In the genomic region with DNA sequence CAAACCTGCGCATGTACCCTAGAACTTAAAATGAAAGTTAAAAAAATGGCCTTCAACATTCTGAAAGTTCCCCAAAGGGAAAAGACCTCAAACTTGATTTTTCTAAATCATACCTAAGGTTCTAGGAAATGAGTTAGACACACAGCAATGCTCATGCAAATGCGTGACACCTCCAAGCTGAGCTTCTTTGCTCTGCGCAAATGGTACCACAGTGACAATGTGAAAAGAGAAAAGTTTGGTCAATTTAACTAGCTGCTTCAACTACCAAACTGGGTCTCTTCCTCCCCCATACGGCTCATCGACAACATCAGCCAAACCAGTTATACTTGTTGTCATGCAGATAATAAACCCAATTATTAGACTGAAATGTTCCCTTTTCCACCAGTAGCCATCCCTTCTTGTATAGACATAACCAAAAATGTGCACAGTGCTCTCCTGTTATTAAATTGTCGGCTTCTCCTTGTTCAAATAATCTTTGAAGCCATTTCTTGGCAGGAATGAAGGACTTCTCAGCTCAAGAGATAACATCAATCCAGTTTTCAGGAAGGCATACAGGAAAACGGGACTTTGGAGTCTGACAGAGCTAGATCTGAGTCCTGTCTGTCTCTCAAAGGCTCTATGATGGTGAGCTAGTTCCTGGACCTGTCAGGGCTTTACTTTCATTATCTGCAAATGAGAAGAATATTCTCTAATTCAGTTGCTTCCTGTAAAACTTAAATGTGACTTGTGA, we compare ENCODE assay signal across 23 cellular contexts.
DNase-seq lines count a peak whose midpoint lies in the region; TF ChIP-seq lines count a peak whose summit lies in the region.
"Had no signal": no experiment of that assay in that cellular context is flagged by ENCODE, and none has a peak within 500 bp of the region (broad histone marks: within the 10 kb centered on the region; RNA-seq: fewer than 3 reads in every experiment).

No MANE protein-coding gene starts in this region.

- peak overlapping the region; percentile 16 for H3K4me2 ChIP-seq in OCI-LY3 (ENCODE audit: low read length)

- H3K9ac ChIP-seq in OCI-LY3 (ENCODE audit: low read length), result no peak overlapping the region

- H3K27ac ChIP-seq in OCI-LY3 (ENCODE audit: low read length) (no peak overlapping the region), esophagus muscularis mucosa (replicated peaks in 1 of 4) (no peak overlapping the region), coronary artery (no peak overlapping the region)
- H3K27ac ChIP-seq: brain microvascular endothelial cell, epithelial cell of prostate, stomach had no signal

- intact Hi-C loops in esophagus muscularis mucosa (cut with DNase I), result no loop called here

- H3K27me3 ChIP-seq in OCI-LY3 (ENCODE audit: low read depth, low read length) (no peaks in the 10 kb centered on the region), esophagus muscularis mucosa (no peaks in the 10 kb centered on the region)
- H3K27me3 ChIP-seq: brain microvascular endothelial cell, stomach had no signal

- TF ChIP-seq CTCF in OCI-LY3 (IDR thresholded peaks at IDR 0.05; ENCODE audit: low read depth, low read length) (no peak), esophagus muscularis mucosa (IDR thresholded peaks at IDR 0.05) (no peak), type B pancreatic cell (conservative IDR thresholded peaks at IDR 0.05) (no peak), coronary artery (IDR thresholded peaks at IDR 0.05) (no peak)

- POLR2A ChIA-PET in activated CD4-positive, alpha-beta T cell treated with anti-CD3 and anti-CD28 coated beads, Interleukin-2, amount 10 ng/mL, durations not matched to agents 7 days and 5 days (lab: Charles Lee), result no interaction called here

- 82% methylated on average over 7 of the region's 7 CpGs for whole genome bisulfite sequencing in esophagus muscularis mucosa

- no peak overlapping the region for H3K4me3 Mint-ChIP-seq in activated CD4-positive, alpha-beta T cell treated with anti-CD3 and anti-CD28 coated beads, Interleukin-2, amount 10 ng/mL, durations not matched to agents 7 days and 5 days
- H3K4me3 Mint-ChIP-seq in type B pancreatic cell, result peak overlapping the region; percentile 1
- H3K4me3 Mint-ChIP-seq: CD4-positive, alpha-beta T cell; dendritic cell treated with granulocyte-macrophage colony-stimulating factor and Interleukin-4, amounts not matched to agents 40 ng/mL and 50 ng/mL, for 4 days; nephron; T-helper 1 cell treated with Interleukin-12 subunit alpha and Interleukin-12 subunit beta and Interleukin-4 antibody, amounts not matched to agents 30 μg/mL and 1 μg/mL, for 36 hours; WTC11 had no signal

- no peaks in the 10 kb centered on the region for H3K36me3 Mint-ChIP-seq in activated CD4-positive, alpha-beta T cell treated with anti-CD3 and anti-CD28 coated beads, Interleukin-2, amount 10 ng/mL, durations not matched to agents 7 days and 5 days (ENCODE audit: low read depth)
- H3K36me3 Mint-ChIP-seq in type B pancreatic cell, result no peaks in the 10 kb centered on the region
- H3K36me3 Mint-ChIP-seq: WTC11 had no signal

- no peaks in the 10 kb centered on the region for H4K20me1 ChIP-seq in OCI-LY3 (ENCODE audit: insufficient read depth, low read length)

- DNase-seq in activated CD4-positive, alpha-beta T cell treated with anti-CD3 and anti-CD28 coated beads, Interleukin-2, amount 10 ng/mL, durations not matched to agents 7 days and 5 days, result no peak
- DNase-seq in activated CD4-positive, alpha-beta T cell treated with anti-CD3 and anti-CD28 coated beads, Interleukin-2, amount 50 U/mL, for 4 hours, result no peak
- DNase-seq in esophagus muscularis mucosa (ENCODE audit: extremely low spot score) (peak; percentile 39), type B pancreatic cell (ENCODE audit: extremely low spot score, unreplicated experiment) (no peak), coronary artery (ENCODE audit: low spot score) (no peak), DMS 273 treated with DMSO at 0.1 percent for 48 hours (lab: John Stamatoyannopoulos, UW) (no peak), NCI-H1105 treated with DMSO at 0.1 percent for 48 hours (lab: John Stamatoyannopoulos, UW) (no peak)
- DNase-seq: brain microvascular endothelial cell; CD4-positive, alpha-beta T cell; Kasumi-1; kidney glomerular epithelial cell; NCI-H1436 treated with DMSO at 0.1 percent for 48 hours; NCI-H2171 treated with DMSO at 0.1 percent for 48 hours; NCI-H748 treated with DMSO at 0.1 percent for 48 hours; stimulated activated CD4-positive, alpha-beta T cell treated with anti-CD3 and anti-CD28 coated beads, Interleukin-2, amount 100 ng/mL, for 48 hours; stomach had no signal

- H3K4me3 ChIP-seq in OCI-LY3 (ENCODE audit: low read length) (no peak overlapping the region), esophagus muscularis mucosa (no peak overlapping the region), coronary artery (no peak overlapping the region)
- H3K4me3 ChIP-seq: stomach had no signal

- CTCF ChIA-PET in activated CD4-positive, alpha-beta T cell treated with anti-CD3 and anti-CD28 coated beads, Interleukin-2, amount 10 ng/mL, durations not matched to agents 7 days and 5 days (lab: Charles Lee), result interaction anchor here (1.0 to 2.6 kb wide), 6 partner anchors 9 to 23 kb away, joined by 3 to 7 read pairs (median 4); no protein-coding TSS in a partner anchor

- H3K36me3 ChIP-seq in OCI-LY3 (replicated peaks; ENCODE audit: low read depth, low read length) (no peaks in the 10 kb centered on the region), esophagus muscularis mucosa (no peaks in the 10 kb centered on the region)
- H3K36me3 ChIP-seq: brain microvascular endothelial cell, stomach had no signal

- H3K27ac Mint-ChIP-seq in activated CD4-positive, alpha-beta T cell treated with anti-CD3 and anti-CD28 coated beads, Interleukin-2, amount 10 ng/mL, durations not matched to agents 7 days and 5 days, result peak overlapping the region; percentile 47
- H3K27ac Mint-ChIP-seq in type B pancreatic cell, result no peak overlapping the region
- H3K27ac Mint-ChIP-seq: CD4-positive, alpha-beta T cell; dendritic cell treated with granulocyte-macrophage colony-stimulating factor and Interleukin-4, amounts not matched to agents 40 ng/mL and 50 ng/mL, for 4 days; nephron; progenitor cell of endocrine pancreas; T-helper 1 cell treated with Interleukin-12 subunit alpha and Interleukin-12 subunit beta and Interleukin-4 antibody, amounts not matched to agents 30 μg/mL and 1 μg/mL, for 36 hours; WTC11 had no signal

- H3K4me1 Mint-ChIP-seq in activated CD4-positive, alpha-beta T cell treated with anti-CD3 and anti-CD28 coated beads, Interleukin-2, amount 10 ng/mL, durations not matched to agents 7 days and 5 days, result peaks cover 40% of the 10 kb centered on the region
- peaks cover 24% of the 10 kb centered on the region for H3K4me1 Mint-ChIP-seq in type B pancreatic cell (ENCODE audit: unreplicated experiment)

- H3K9me3 ChIP-seq in OCI-LY3 (ENCODE audit: insufficient read depth, low read length) (no peaks in the 10 kb centered on the region), esophagus muscularis mucosa (no peaks in the 10 kb centered on the region)
- H3K9me3 ChIP-seq: stomach had no signal

- no peaks in the 10 kb centered on the region for H3K27me3 Mint-ChIP-seq in activated CD4-positive, alpha-beta T cell treated with anti-CD3 and anti-CD28 coated beads, Interleukin-2, amount 10 ng/mL, durations not matched to agents 7 days and 5 days
- no peaks in the 10 kb centered on the region for H3K27me3 Mint-ChIP-seq in type B pancreatic cell
- H3K27me3 Mint-ChIP-seq: CD4-positive, alpha-beta T cell; dendritic cell treated with granulocyte-macrophage colony-stimulating factor and Interleukin-4, amounts not matched to agents 40 ng/mL and 50 ng/mL, for 4 days had no signal

- no peak for TF ChIP-seq EP300 in esophagus muscularis mucosa (IDR thresholded peaks at IDR 0.05)

- no peaks in the 10 kb centered on the region for H3K9me3 Mint-ChIP-seq in activated CD4-positive, alpha-beta T cell treated with anti-CD3 and anti-CD28 coated beads, Interleukin-2, amount 10 ng/mL, durations not matched to agents 7 days and 5 days
- no peaks in the 10 kb centered on the region for H3K9me3 Mint-ChIP-seq in type B pancreatic cell
- H3K9me3 Mint-ChIP-seq: CD4-positive, alpha-beta T cell; dendritic cell treated with granulocyte-macrophage colony-stimulating factor and Interleukin-4, amounts not matched to agents 40 ng/mL and 50 ng/mL, for 4 days; nephron; T-helper 1 cell treated with Interleukin-12 subunit alpha and Interleukin-12 subunit beta and Interleukin-4 antibody, amounts not matched to agents 30 μg/mL and 1 μg/mL, for 36 hours; WTC11 had no signal

- TF ChIP-seq POLR2A in esophagus muscularis mucosa (IDR thresholded peaks at IDR 0.05; ENCODE audit: low read depth), result no peak

- no peaks in the 10 kb centered on the region for H3K79me2 ChIP-seq in OCI-LY3 (ENCODE audit: low read length)

- H3K4me1 ChIP-seq in OCI-LY3 (ENCODE audit: low read length), result peaks cover 54% of the 10 kb centered on the region
- no peaks in the 10 kb centered on the region for H3K4me1 ChIP-seq in esophagus muscularis mucosa

- H2AFZ ChIP-seq in OCI-LY3 (ENCODE audit: low read depth, low read length), result 0 out of 2 replicates have a peak overlapping the region, but pooled peaks have one; percentile 35
